Comparison of ENCODE assay signal across 8 cellular contexts in genomic region chr19:4066176-4066606, GRCh38. TPM values are rescaled to one million over a fixed set of nuclear protein-coding genes. Genes with fewer than 3 reads are reported as not detected.
DNase-seq lines count a peak whose midpoint lies in the region; ATAC-seq lines count a peak whose summit lies in the region.

No MANE protein-coding gene starts in this region.

- peaks cover 44% of the 10 kb centered on the region for H3K4me1 Mint-ChIP-seq in stimulated activated naive CD8-positive, alpha-beta T cell treated with anti-CD3 and anti-CD28 coated beads, Interleukin-15, Interleukin-2, amounts not matched to agents 100 ng/mL and 50 ng/mL, for 24 hours (ENCODE audit: low read depth)

- no peaks in the 10 kb centered on the region for H3K9me3 Mint-ChIP-seq in stimulated activated naive CD8-positive, alpha-beta T cell treated with anti-CD3 and anti-CD28 coated beads, Interleukin-15, Interleukin-2, amounts not matched to agents 100 ng/mL and 50 ng/mL, for 24 hours

- H3K27ac ChIP-seq in angular gyrus (ENCODE audit: low read depth, low read length) = peak overlapping the region; percentile 88

- H3K36me3 Mint-ChIP-seq in stimulated activated naive CD8-positive, alpha-beta T cell treated with anti-CD3 and anti-CD28 coated beads, Interleukin-15, Interleukin-2, amounts not matched to agents 100 ng/mL and 50 ng/mL, for 24 hours (ENCODE audit: low read depth) = peaks cover 5% of the 10 kb centered on the region

- DNase-seq in activated CD4-positive, CD25-positive, alpha-beta regulatory T cell (lab: John Stamatoyannopoulos, UW) = peak in 3 of 4 experiments; percentile 59 to 71 (median 61)
- no peak for DNase-seq in activated CD4-positive, CD25-positive, alpha-beta regulatory T cell treated with anti-CD3 and anti-CD28 coated beads, Interleukin-2, amount 50 U/mL, for 72 hours
- DNase-seq in left colon = peak; percentile 72 to 77
- DNase-seq in NCI-H187 (lab: John Stamatoyannopoulos, UW) = no peak
- DNase-seq in DMS79 (lab: John Stamatoyannopoulos, UW) = no peak

- H3K4me3 Mint-ChIP-seq in stimulated activated naive CD8-positive, alpha-beta T cell treated with anti-CD3 and anti-CD28 coated beads, Interleukin-15, Interleukin-2, amounts not matched to agents 100 ng/mL and 50 ng/mL, for 24 hours = peak overlapping the region; percentile 23

- intact Hi-C loops in left colon (cut with DNase I, micrococcal nuclease) = no loop called here

- H3K27me3 Mint-ChIP-seq in stimulated activated naive CD8-positive, alpha-beta T cell treated with anti-CD3 and anti-CD28 coated beads, Interleukin-15, Interleukin-2, amounts not matched to agents 100 ng/mL and 50 ng/mL, for 24 hours = no peaks in the 10 kb centered on the region

- no peak overlapping the region for H3K27ac Mint-ChIP-seq in stimulated activated naive CD8-positive, alpha-beta T cell treated with anti-CD3 and anti-CD28 coated beads, Interleukin-15, Interleukin-2, amounts not matched to agents 100 ng/mL and 50 ng/mL, for 24 hours

- ATAC-seq in left colon = no peak
- ATAC-seq in HG03025 (IDR thresholded peaks at IDR 0.05; ENCODE audit: low FRiP score, unreplicated experiment) = no peak

RNA-seq across cellular contexts. Expression of gene ZBTB7A, which starts 0.5 kb away (rescaled TPM):
- total RNA-seq in left colon = 100 to 1,000 TPM; 110 to 124 TPM

RNA-seq across cellular contexts. Expression of gene MAP2K2, which starts 57.7 kb away (rescaled TPM):
- 100 to 1,000 TPM; 208 to 229 TPM for total RNA-seq in left colon

RNA-seq across cellular contexts. Expression of gene PIAS4, which starts 58.7 kb away (rescaled TPM):
- total RNA-seq in left colon = 10 to 100 TPM; 25.1 to 27.7 TPM

Comparison
In these comparisons a context has a peak if more than half of its experiments do, and no peak if none do; other contexts are left out.
1. DNase-seq: peak in activated CD4-positive, CD25-positive, alpha-beta regulatory T cell (3 of 4) and left colon (2 of 2); none in activated CD4-positive, CD25-positive, alpha-beta regulatory T cell treated with anti-CD3 and anti-CD28 coated beads, Interleukin-2, amount 50 U/mL, for 72 hours (single experiment), NCI-H187 (0 of 2) and DMS79 (single experiment).